In genomic region chr15:28904541-28905303, GRCh38 we compare ENCODE assay signal across 2 cellular contexts.
TF ChIP-seq lines count a peak whose summit lies in the region.

No MANE protein-coding gene starts in this region.

TF ChIP-seq in SK-N-SH, 30 proteins besides CTCF, POLR2A, EP300 and RAD21 (continued from another document):
- no peak for TF ChIP-seq SIN3A (IDR thresholded peaks at IDR 0.05; ENCODE audit: borderline replicate concordance, low read depth, low read length)
- TF ChIP-seq POLR2AphosphoS5 (IDR thresholded peaks at IDR 0.05; ENCODE audit: low read depth, low read length) = no peak
- TF ChIP-seq ZBTB33 (IDR thresholded peaks at IDR 0.05; ENCODE audit: borderline replicate concordance, low read depth) = no peak
- TF ChIP-seq RXRA (IDR thresholded peaks at IDR 0.05; ENCODE audit: borderline replicate concordance, low read depth) = no peak
- TF ChIP-seq FOSL2 (IDR thresholded peaks at IDR 0.05; ENCODE audit: borderline replicate concordance, low read depth) = no peak
- no peak for TF ChIP-seq GABPA (IDR thresholded peaks at IDR 0.05; ENCODE audit: low read depth)
- TF ChIP-seq TAF1 (IDR thresholded peaks at IDR 0.05; ENCODE audit: borderline replicate concordance, low read depth, low read length) = no peak

TF ChIP-seq in SK-N-SH treated with all-trans-retinoic acid at 6 μM for 48 hours, 23 proteins besides CTCF, POLR2A, EP300 and RAD21 (continued from another document):
- no peak for TF ChIP-seq TSHZ2 (CRISPR knock-in tag; IDR thresholded peaks at IDR 0.05)
- no peak for TF ChIP-seq CSDC2 (CRISPR knock-in tag; IDR thresholded peaks at IDR 0.05)
- no peak for TF ChIP-seq TOX (CRISPR knock-in tag; IDR thresholded peaks at IDR 0.05; ENCODE audit: borderline replicate concordance)
- TF ChIP-seq ZNF565 (CRISPR knock-in tag; conservative IDR thresholded peaks at IDR 0.05; ENCODE audit: low read depth) = no peak
- no peak for TF ChIP-seq ZFP30 (CRISPR knock-in tag; IDR thresholded peaks at IDR 0.05)
- TF ChIP-seq OSR1 (CRISPR knock-in tag; IDR thresholded peaks at IDR 0.05) = no peak
- TF ChIP-seq TCF4 (CRISPR knock-in tag; IDR thresholded peaks at IDR 0.05; ENCODE audit: borderline replicate concordance) = no peak
- no peak for TF ChIP-seq ZNF70 (CRISPR knock-in tag; IDR thresholded peaks at IDR 0.05)
- no peak for TF ChIP-seq ZNF8 (CRISPR knock-in tag; IDR thresholded peaks at IDR 0.05)
